In genomic region chr12:104668274-104668718, GRCh38 we compare ENCODE assay signal across 10 cellular contexts.
DNase-seq lines count a peak whose midpoint lies in the region; ATAC-seq, FAIRE-seq and TF ChIP-seq lines count a peak whose summit lies in the region.
"Had no signal": no experiment of that assay in that cellular context is flagged by ENCODE, and none has a peak within 500 bp of the region (broad histone marks: within the 10 kb centered on the region; RNA-seq: fewer than 3 reads in every experiment).

No MANE protein-coding gene starts in this region.

- H3K9me3 ChIP-seq in liver (ENCODE audit: control insufficient read depth in 4 of 4, low read length in 3 of 4) = no peaks in the 10 kb centered on the region
- no peaks in the 10 kb centered on the region for H3K9me3 ChIP-seq in HepG2 (ENCODE audit: low read length)
- H3K9me3 ChIP-seq in duodenal mucosa (ENCODE audit: control insufficient read depth in 1 of 2, low read length in 2 of 2) = no peaks in the 10 kb centered on the region
- H3K9me3 ChIP-seq in uterus = no peaks in the 10 kb centered on the region

- TF ChIP-seq CTCF in liver (IDR thresholded peaks at IDR 0.05; ENCODE audit: low read depth, low read length, missing input control) (no peak), HepG2 (CRISPR knock-in tag; IDR thresholded peaks at IDR 0.05) (no peak), mesothelial cell of epicardium (IDR thresholded peaks at IDR 0.05; ENCODE audit: unreplicated experiment) (no peak), uterus (IDR thresholded peaks at IDR 0.05) (no peak)

- DNase-seq in HepG2 (ENCODE audit: low spot score) (no peak), mesothelial cell of epicardium (ENCODE audit: low spot score in 2 of 2, unreplicated experiment in 2 of 2) (no peak), uterus (peak; percentile 64 to 75), NOMO-1 treated with DMSO at 0.1 percent for 48 hours (lab: John Stamatoyannopoulos, UW; ENCODE audit: unreplicated experiment) (no peak), NCI-H526 treated with DMSO at 0.1 percent for 48 hours (lab: John Stamatoyannopoulos, UW) (no peak)
- DNase-seq: activated T-cell treated with anti-CD3 and anti-CD28 coated beads, Interleukin-2, amount 50 U/mL, for 72 hours had no signal

- no peak overlapping the region for H3K4me3 Mint-ChIP-seq in mesothelial cell of epicardium
- H3K4me3 Mint-ChIP-seq: activated T-cell treated with anti-CD3 and anti-CD28 coated beads, Interleukin-2, amount 50 U/mL, for 72 hours had no signal

- no peaks in the 10 kb centered on the region for H3K36me3 Mint-ChIP-seq in mesothelial cell of epicardium

- H3K9ac ChIP-seq in liver (ENCODE audit: low read depth in 1 of 2, low read length in 2 of 2) = no peak overlapping the region
- H3K9ac ChIP-seq in HepG2 (ENCODE audit: insufficient read depth, low read depth, low read length) = no peak overlapping the region
- H3K9ac ChIP-seq in duodenal mucosa (ENCODE audit: low read depth in 1 of 2, low read length in 2 of 2) = no peak overlapping the region

- H3K4me3 ChIP-seq in liver (ENCODE audit: low read depth in 1 of 3, low read length in 3 of 3) (no peak overlapping the region), HepG2 (replicated peaks in 1 of 3; ENCODE audit: insufficient read depth in 1 of 3, low read depth in 2 of 3, low read length in 3 of 3) (no peak overlapping the region), duodenal mucosa (ENCODE audit: low read depth in 1 of 2, low read length in 2 of 2) (no peak overlapping the region), uterus (no peak overlapping the region)

- no peak for ATAC-seq in HepG2
- ATAC-seq in esophagus mucosa = no peak
- ATAC-seq: activated T-cell treated with anti-CD3 and anti-CD28 coated beads, Interleukin-2, amount 50 U/mL, for 72 hours had no signal

- in situ Hi-C loops in HepG2 (cut with HindIII; ENCODE audit: extremely low pct_ligation_motif_present, low pct_unique_long_range_greater_than_20kb) = no loop called here

- POLR2A ChIA-PET in HepG2 (lab: Yijun Ruan, JAX) = no interaction called here

- peaks cover 36% of the 10 kb centered on the region for H3K4me1 Mint-ChIP-seq in mesothelial cell of epicardium

- intact Hi-C loops in HepG2 (cut with micrococcal nuclease; ENCODE audit: unreplicated experiment) (no loop called here), uterus (cut with DNase I; ENCODE audit: low total_unique reads) (no loop called here)

- H3K27ac ChIP-seq in liver (ENCODE audit: low read depth in 1 of 2, low read length in 2 of 2) (no peak overlapping the region), HepG2 (ENCODE audit: extremely low read length, insufficient read depth, low read length) (no peak overlapping the region), duodenal mucosa (ENCODE audit: low read depth, low read length) (peak overlapping the region; percentile 37), uterus (peak overlapping the region; percentile 54 to 69)

- peaks cover 0 to 15% (median 6%) of the 10 kb centered on the region in 4 donors for H3K4me1 ChIP-seq in liver (ENCODE audit: control insufficient read depth in 4 of 4, insufficient read depth in 4 of 4, low read length in 3 of 4)
- H3K4me1 ChIP-seq in HepG2 (ENCODE audit: insufficient read depth, low read length) = no peaks in the 10 kb centered on the region
- H3K4me1 ChIP-seq in duodenal mucosa (ENCODE audit: control insufficient read depth in 1 of 2, insufficient read depth in 2 of 2, low read length in 2 of 2) = peaks cover 47 to 55% of the 10 kb centered on the region in 2 donors
- H3K4me1 ChIP-seq in uterus = peaks cover 16 to 27% of the 10 kb centered on the region in 2 donors

- TF ChIP-seq POLR2A in HepG2 (IDR thresholded peaks at IDR 0.05; ENCODE audit: insufficient read depth in 1 of 2, low read depth in 2 of 2, low read length in 2 of 2) (no peak), uterus (IDR thresholded peaks at IDR 0.05) (no peak)

- TF ChIP-seq RAD21 in liver (IDR thresholded peaks at IDR 0.05) (no peak), HepG2 (CRISPR knock-in tag; IDR thresholded peaks at IDR 0.05) (no peak)

- H3K79me2 ChIP-seq in HepG2 (ENCODE audit: insufficient read depth, low read length) = no peaks in the 10 kb centered on the region

- H3K9me3 Mint-ChIP-seq in mesothelial cell of epicardium = no peaks in the 10 kb centered on the region
- H3K9me3 Mint-ChIP-seq: activated T-cell treated with anti-CD3 and anti-CD28 coated beads, Interleukin-2, amount 50 U/mL, for 72 hours had no signal

- no peak for FAIRE-seq in HepG2 (lab: Jason Lieb, UNC)
- FAIRE-seq: urothelium cell line had no signal

- TF ChIP-seq EP300 in HepG2 (IDR thresholded peaks at IDR 0.05; ENCODE audit: low read depth in 2 of 2, low read length in 2 of 2) (no peak), HepG2 (CRISPR knock-in tag; IDR thresholded peaks at IDR 0.05; ENCODE audit: borderline replicate concordance) (no peak)

- H3K27me3 ChIP-seq in liver (ENCODE audit: control insufficient read depth in 4 of 4, insufficient read depth in 4 of 4, low read length in 3 of 4) = no peaks in the 10 kb centered on the region
- peaks cover 2 to 13% of the 10 kb centered on the region in 2 experiments; a peak in 3 of 5 replicates for H3K27me3 ChIP-seq in HepG2 (ENCODE audit: control insufficient read depth in 1 of 2, insufficient read depth in 2 of 2, low read length in 2 of 2)
- H3K27me3 ChIP-seq in duodenal mucosa (ENCODE audit: control insufficient read depth in 1 of 2, insufficient read depth in 2 of 2, low read length in 2 of 2) = no peaks in the 10 kb centered on the region
- no peaks in the 10 kb centered on the region for H3K27me3 ChIP-seq in uterus

- peak overlapping the region; percentile 18 for H3K27ac Mint-ChIP-seq in mesothelial cell of epicardium
- H3K27ac Mint-ChIP-seq: activated T-cell treated with anti-CD3 and anti-CD28 coated beads, Interleukin-2, amount 50 U/mL, for 72 hours had no signal

- 55% methylated on average over 11 of the region's 11 CpGs for WGBS in liver
- WGBS in HepG2 (ENCODE audit: low lambda C conversion rate) = 3% methylated on average over 6 of the region's 11 CpGs

- H3K4me2 ChIP-seq in HepG2 (ENCODE audit: low read depth, low read length) = no peak overlapping the region

- no peak overlapping the region for H2AFZ ChIP-seq in HepG2 (ENCODE audit: low read length)

- no TSS peak for BruUV-seq in HepG2 (replicated peaks; lab: Mats Ljungman, UMichigan)

- peaks cover 90% of the 10 kb centered on the region for H3K27me3 Mint-ChIP-seq in mesothelial cell of epicardium (ENCODE audit: low read depth)

- CTCF ChIA-PET in HepG2 (lab: Yijun Ruan, JAX; ENCODE audit: low intra/inter-chr PET ratio, low total read pairs) = no interaction called here

- H3K36me3 ChIP-seq in liver (ENCODE audit: control insufficient read depth in 4 of 4, insufficient read depth in 3 of 4, low read depth in 1 of 4, low read length in 3 of 4) (no peaks in the 10 kb centered on the region), HepG2 (replicated peaks in 1 of 2; ENCODE audit: control insufficient read depth in 1 of 2, insufficient read depth in 2 of 2, low read length in 2 of 2) (no peaks in the 10 kb centered on the region), duodenal mucosa (ENCODE audit: control insufficient read depth in 1 of 2, insufficient read depth in 2 of 2, low read length in 2 of 2) (no peaks in the 10 kb centered on the region), uterus (no peaks in the 10 kb centered on the region)

- no peaks in the 10 kb centered on the region for H4K20me1 ChIP-seq in HepG2 (ENCODE audit: insufficient read depth, low read length)

TF ChIP-seq in liver, 16 proteins besides CTCF, POLR2A, EP300 and RAD21:
- TF ChIP-seq JUND (IDR thresholded peaks at IDR 0.05) (no peak), NR2F2 (IDR thresholded peaks at IDR 0.05) (peak; percentile 59)

TF ChIP-seq in HepG2, 621 proteins besides CTCF, POLR2A, EP300 and RAD21:
- TF ChIP-seq ZNF446 (CRISPR knock-in tag; IDR thresholded peaks at IDR 0.05) = no peak
- no peak for TF ChIP-seq SIX4 (CRISPR knock-in tag; IDR thresholded peaks at IDR 0.05)

Comparison
In these comparisons a context has a peak if more than half of its experiments do, and no peak if none do; other contexts are left out.
1. H3K27ac ChIP-seq: peak in duodenal mucosa (single experiment) and uterus (2 of 2); none in liver (0 of 2) and HepG2 (single experiment).
2. DNase-seq: peak in uterus (2 of 2); none in HepG2 (single experiment), mesothelial cell of epicardium (0 of 2), NOMO-1 treated with DMSO at 0.1 percent for 48 hours (single experiment) and NCI-H526 treated with DMSO at 0.1 percent for 48 hours (single experiment).